ENCODE assay signal across 15 cellular contexts in the genomic region with DNA sequence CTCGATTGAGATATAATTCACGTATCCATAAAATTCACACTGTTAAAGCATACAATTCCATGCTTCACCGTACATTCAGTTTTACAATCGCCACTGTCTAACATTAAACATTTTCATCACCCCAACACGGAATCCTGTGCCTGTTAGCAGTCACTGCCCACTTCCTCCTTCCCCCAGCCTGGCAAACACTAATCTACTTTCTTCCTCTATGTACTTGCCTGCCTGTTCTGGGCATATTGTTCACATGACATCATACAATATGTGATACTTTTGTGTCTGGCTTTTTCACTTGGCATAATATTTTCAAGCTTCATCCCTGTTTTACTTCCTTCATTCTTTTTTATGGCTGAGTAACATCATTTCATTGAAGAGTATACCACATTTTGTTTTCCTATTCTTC.
DNase-seq lines count a peak whose midpoint lies in the region; ATAC-seq and TF ChIP-seq lines count a peak whose summit lies in the region.
"Had no signal": no experiment of that assay in that cellular context is flagged by ENCODE, and none has a peak within 500 bp of the region (broad histone marks: within the 10 kb centered on the region; RNA-seq: fewer than 3 reads in every experiment).

No MANE protein-coding gene starts in this region.

- peaks cover 0 to 21% (median 4%) of the 10 kb centered on the region in 4 donors for H3K4me1 ChIP-seq in tibial artery

- peak; percentile 68 for ATAC-seq in Right ventricle myocardium inferior

- no peaks in the 10 kb centered on the region for H3K36me3 ChIP-seq in tibial artery

- no peak for TF ChIP-seq CTCF in fibroblast of the aortic adventitia (IDR thresholded peaks at IDR 0.05; ENCODE audit: insufficient read depth, low read length)
- TF ChIP-seq CTCF in tibial artery (IDR thresholded peaks at IDR 0.05): no peak
- TF ChIP-seq CTCF in dorsolateral prefrontal cortex (IDR thresholded peaks at IDR 0.05 in 54 of 56, conservative IDR thresholded peaks at IDR 0.05 in 2 of 56; ENCODE audit: low read depth in 1 of 56, partially characterized antibody in 56 of 56): no peak

- no peaks in the 10 kb centered on the region for H3K9me3 ChIP-seq in tibial artery

- intact Hi-C loops in Right ventricle myocardium inferior (cut with DNase I): no loop called here
- intact Hi-C loops in cardiac septum (cut with DNase I): no loop called here
- intact Hi-C loops in tibial artery (cut with DNase I; ENCODE audit: low total_unique reads): no loop called here
- intact Hi-C loops in dorsolateral prefrontal cortex (cut with DNase I): no loop called here

- DNase-seq in Right ventricle myocardium inferior (ENCODE audit: missing footprints) (no peak), cardiac septum (ENCODE audit: low spot score) (no peak), OCI-M1 (lab: John Stamatoyannopoulos, UW) (peak; percentile 29), fibroblast of the aortic adventitia (ENCODE audit: low read depth) (peak; percentile 5), tibial artery (no peak), dorsolateral prefrontal cortex (no peak), NCI-H1930 (lab: John Stamatoyannopoulos, UW) (no peak)
- DNase-seq in effector CD8-positive, alpha-beta T cell (lab: John Stamatoyannopoulos, UW): no peak
- DNase-seq: ACHN; activated CD4-positive, alpha-beta T cell treated with anti-CD3 and anti-CD28 coated beads for 1 hour; activated gamma-delta T cell treated with Interleukin-2 at 50 U/mL for 16 hours; hippocampal formation; midbrain; NCI-H187 treated with DMSO at 0.1 percent for 48 hours had no signal

- H3K4me3 ChIP-seq in fibroblast of the aortic adventitia (ENCODE audit: low read depth, low read length) (no peak overlapping the region), tibial artery (no peak overlapping the region), dorsolateral prefrontal cortex (no peak overlapping the region)

- H3K27ac ChIP-seq in tibial artery: peak overlapping the region; percentile 33 to 55
- no peak overlapping the region for H3K27ac ChIP-seq in dorsolateral prefrontal cortex
- H3K27ac ChIP-seq: HL-60 had no signal

- H3K27me3 ChIP-seq in tibial artery (no peaks in the 10 kb centered on the region), dorsolateral prefrontal cortex (no peaks in the 10 kb centered on the region)

Comparison
In these comparisons a context has a peak if more than half of its experiments do, and no peak if none do; other contexts are left out.
1. DNase-seq: peak in OCI-M1 (single experiment) and fibroblast of the aortic adventitia (single experiment); none in Right ventricle myocardium inferior (single experiment), cardiac septum (single experiment), tibial artery (0 of 2), dorsolateral prefrontal cortex (0 of 10), NCI-H1930 (0 of 2) and effector CD8-positive, alpha-beta T cell (single experiment).
2. H3K27ac ChIP-seq: peak in tibial artery (2 of 2); none in dorsolateral prefrontal cortex (0 of 59).